ENCODE assay signal across 8 cellular contexts in genomic region chr16:88662843-88663606, GRCh38. TPM values are rescaled to one million over a fixed set of nuclear protein-coding genes. Genes with fewer than 3 reads are reported as not detected.
DNase-seq lines count a peak whose midpoint lies in the region; ATAC-seq and TF ChIP-seq lines count a peak whose summit lies in the region.

Gene MVD (minus strand): TSS chr16:88663091. CDS start chr16:88663080, 11 bp downstream.

- ATAC-seq in GM21576 (IDR thresholded peaks at IDR 0.05; ENCODE audit: unreplicated experiment) = peak; percentile 93

- peak within 1 kb of the TSS; percentile 95 for H3K27ac Mint-ChIP-seq in activated T-cell treated with anti-CD3 and anti-CD28 coated beads, Interleukin-2, amount 50 U/mL, for 24 hours

- peak within 1 kb of the TSS; percentile 93 for H3K9ac ChIP-seq in mucosa of stomach (ENCODE audit: low read length)

- DNase-seq in DMS153 treated with DMSO at 0.1 percent for 48 hours (lab: John Stamatoyannopoulos, UW; ENCODE audit: unreplicated experiment) = peak; percentile 90
- DNase-seq in activated T-cell treated with anti-CD3 and anti-CD28 coated beads, Interleukin-2, amount 50 U/mL, for 24 hours = peak; percentile 95
- peak; percentile 99 for DNase-seq in erythroblast (lab: John Stamatoyannopoulos, UW)
- peak; percentile 86 for DNase-seq in stimulated activated CD8-positive, alpha-beta memory T cell treated with anti-CD3 and anti-CD28 coated beads, Interleukin-7, amount 100 ng/mL, for 1 hour (ENCODE audit: low read depth in 2 of 2)

- peak within 1 kb of the TSS; percentile 93 for H3K4me3 Mint-ChIP-seq in activated T-cell treated with anti-CD3 and anti-CD28 coated beads, Interleukin-2, amount 50 U/mL, for 24 hours

- no peaks in the 10 kb centered on the region for H3K27me3 ChIP-seq in mucosa of stomach (ENCODE audit: control insufficient read depth, insufficient read depth, low read length)

- H3K4me1 ChIP-seq in mucosa of stomach (ENCODE audit: control insufficient read depth, insufficient read depth, low read length) = peaks cover 8% of the 10 kb centered on the region

- TF ChIP-seq POLR2A in erythroblast (IDR thresholded peaks at IDR 0.05; ENCODE audit: low read length) = peak; percentile 94

- no peaks in the 10 kb centered on the region for H3K27me3 Mint-ChIP-seq in activated T-cell treated with anti-CD3 and anti-CD28 coated beads, Interleukin-2, amount 50 U/mL, for 24 hours

- peaks cover 17% of the 10 kb centered on the region for H3K36me3 Mint-ChIP-seq in activated T-cell treated with anti-CD3 and anti-CD28 coated beads, Interleukin-2, amount 50 U/mL, for 24 hours (ENCODE audit: low read depth)

- H3K9me3 Mint-ChIP-seq in activated T-cell treated with anti-CD3 and anti-CD28 coated beads, Interleukin-2, amount 50 U/mL, for 24 hours = no peaks in the 10 kb centered on the region

- no peaks in the 10 kb centered on the region for H3K36me3 ChIP-seq in mucosa of stomach (ENCODE audit: control insufficient read depth, insufficient read depth, low read length)

- H3K4me3 ChIP-seq in mucosa of stomach (ENCODE audit: low read length) = peak within 1 kb of the TSS; percentile 87

- peaks cover 21% of the 10 kb centered on the region for H3K4me1 Mint-ChIP-seq in activated T-cell treated with anti-CD3 and anti-CD28 coated beads, Interleukin-2, amount 50 U/mL, for 24 hours (ENCODE audit: low read depth)

- no peak for TF ChIP-seq RAD21 in Ishikawa (IDR thresholded peaks at IDR 0.05; ENCODE audit: low read depth)

- peak; percentile 52; the same call in 1 of the 2 replicates for TF ChIP-seq EP300 in Ishikawa (IDR thresholded peaks at IDR 0.05; ENCODE audit: borderline replicate concordance)

- no peaks in the 10 kb centered on the region for H3K9me3 ChIP-seq in mucosa of stomach (ENCODE audit: control insufficient read depth, low read length)

TF ChIP-seq in Ishikawa, 13 proteins besides CTCF, POLR2A, EP300 and RAD21:
- TF ChIP-seq TAF1 (IDR thresholded peaks at IDR 0.05; ENCODE audit: low read depth) = peak; percentile 84
- no peak for TF ChIP-seq TEAD4 (IDR thresholded peaks at IDR 0.05)
- TF ChIP-seq FOXM1 (IDR thresholded peaks at IDR 0.05; ENCODE audit: borderline replicate concordance, low read depth) = peak; percentile 66; the same call in 1 of the 2 replicates
- TF ChIP-seq CREB1 (IDR thresholded peaks at IDR 0.05; ENCODE audit: low read depth) = peak; percentile 87
- TF ChIP-seq TCF12 (IDR thresholded peaks at IDR 0.05; ENCODE audit: low read depth) = no peak
- peak; percentile 9; the same call in 1 of the 2 replicates for TF ChIP-seq NFIC (IDR thresholded peaks at IDR 0.05)
- peak; percentile 68 for TF ChIP-seq MAX (IDR thresholded peaks at IDR 0.05)
- TF ChIP-seq USF1 (IDR thresholded peaks at IDR 0.05) = no peak
- TF ChIP-seq YY1 (IDR thresholded peaks at IDR 0.05; ENCODE audit: low read depth) = peak; percentile 72
- 0 out of 2 replicates have a peak, but pooled peaks have one; percentile 18 for TF ChIP-seq REST (IDR thresholded peaks at IDR 0.05; ENCODE audit: low read depth)
- TF ChIP-seq EGR1 (IDR thresholded peaks at IDR 0.05) = no peak
- TF ChIP-seq CEBPB (IDR thresholded peaks at IDR 0.05) = no peak
- TF ChIP-seq ZBTB7A (IDR thresholded peaks at IDR 0.05; ENCODE audit: low read depth) = no peak; the same call in 1 of the 2 replicates

TF ChIP-seq in PFSK-1, 5 proteins besides CTCF, POLR2A, EP300 and RAD21:
- TF ChIP-seq POLR2AphosphoS5 (IDR thresholded peaks at IDR 0.05; ENCODE audit: low read depth, low read length) (peak; percentile 85), TAF1 (IDR thresholded peaks at IDR 0.05; ENCODE audit: borderline replicate concordance, insufficient read depth, low read length) (peak; percentile 45; the same call in 1 of the 2 replicates), FOXP2 (optimal IDR thresholded peaks at IDR 0.05; ENCODE audit: borderline replicate concordance, extremely low read depth, extremely low read length, insufficient read depth) (peak; percentile 66), SIN3A (IDR thresholded peaks at IDR 0.05; ENCODE audit: borderline replicate concordance, insufficient read depth, low read length) (0 out of 2 replicates have a peak, but pooled peaks have one; percentile 25), REST (IDR thresholded peaks at IDR 0.05; ENCODE audit: insufficient read depth in 1 of 2, low read depth in 2 of 2, low read length in 2 of 2) (0 out of 4 replicates have a peak, but pooled peaks of 1 of the 2 experiments have one; percentile 26)

RNA-seq across cellular contexts. Expression of gene MVD, which starts in this region (rescaled TPM):
- 37.4 TPM for polyA plus RNA-seq in PFSK-1 (2012; ENCODE audit: insufficient read length, low read depth)

Comparison
In these comparisons a context has a peak if more than half of its experiments do, and no peak if none do; other contexts are left out.
1. Peak in every context shown above with its lines: DNase-seq, ATAC-seq and H3K4me3 ChIP-seq.